ENCODE assay signal across 1 cellular context in genomic region chr12:56878010-56878339, GRCh38.
TF ChIP-seq lines count a peak whose summit lies in the region.

No MANE protein-coding gene starts in this region.

TF ChIP-seq in K562, 482 proteins besides CTCF, POLR2A, EP300 and RAD21 (continued from another document):
- TF ChIP-seq ZNF511 (CRISPR knock-in tag; IDR thresholded peaks at IDR 0.05) (no peak), ARID1B (IDR thresholded peaks at IDR 0.05) (peak; percentile 88), NCOA6 (IDR thresholded peaks at IDR 0.05) (no peak), CHD2 (IDR thresholded peaks at IDR 0.05; ENCODE audit: low read depth, low read length) (no peak), ILF3 (IDR thresholded peaks at IDR 0.05; ENCODE audit: borderline replicate concordance) (peak; percentile 33; the same call in 1 of the 2 replicates), SIRT6 (IDR thresholded peaks at IDR 0.05; ENCODE audit: low read depth, low read length) (no peak), ETV6 (IDR thresholded peaks at IDR 0.05; ENCODE audit: borderline replicate concordance in 1 of 2, low read depth in 2 of 2, low read length in 1 of 2) (no peak), ETV6 (CRISPR knock-in tag; IDR thresholded peaks at IDR 0.05; ENCODE audit: borderline replicate concordance) (no peak), ETS1 (conservative IDR thresholded peaks at IDR 0.05; ENCODE audit: control insufficient read depth, low read depth, low read length) (0 out of 2 replicates have a peak, but pooled peaks have one; percentile 24), IFI16 (CRISPR knock-in tag; IDR thresholded peaks at IDR 0.05) (no peak)
- TF ChIP-seq, protein P1, sequence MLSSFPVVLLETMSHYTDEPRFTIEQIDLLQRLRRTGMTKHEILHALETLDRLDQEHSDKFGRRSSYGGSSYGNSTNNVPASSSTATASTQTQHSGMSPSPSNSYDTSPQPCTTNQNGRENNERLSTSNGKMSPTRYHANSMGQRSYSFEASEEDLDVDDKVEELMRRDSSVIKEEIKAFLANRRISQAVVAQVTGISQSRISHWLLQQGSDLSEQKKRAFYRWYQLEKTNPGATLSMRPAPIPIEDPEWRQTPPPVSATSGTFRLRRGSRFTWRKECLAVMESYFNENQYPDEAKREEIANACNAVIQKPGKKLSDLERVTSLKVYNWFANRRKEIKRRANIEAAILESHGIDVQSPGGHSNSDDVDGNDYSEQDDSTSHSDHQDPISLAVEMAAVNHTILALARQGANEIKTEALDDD (IDR thresholded peaks at IDR 0.05): peak; percentile 75
- TF ChIP-seq, protein P2, sequence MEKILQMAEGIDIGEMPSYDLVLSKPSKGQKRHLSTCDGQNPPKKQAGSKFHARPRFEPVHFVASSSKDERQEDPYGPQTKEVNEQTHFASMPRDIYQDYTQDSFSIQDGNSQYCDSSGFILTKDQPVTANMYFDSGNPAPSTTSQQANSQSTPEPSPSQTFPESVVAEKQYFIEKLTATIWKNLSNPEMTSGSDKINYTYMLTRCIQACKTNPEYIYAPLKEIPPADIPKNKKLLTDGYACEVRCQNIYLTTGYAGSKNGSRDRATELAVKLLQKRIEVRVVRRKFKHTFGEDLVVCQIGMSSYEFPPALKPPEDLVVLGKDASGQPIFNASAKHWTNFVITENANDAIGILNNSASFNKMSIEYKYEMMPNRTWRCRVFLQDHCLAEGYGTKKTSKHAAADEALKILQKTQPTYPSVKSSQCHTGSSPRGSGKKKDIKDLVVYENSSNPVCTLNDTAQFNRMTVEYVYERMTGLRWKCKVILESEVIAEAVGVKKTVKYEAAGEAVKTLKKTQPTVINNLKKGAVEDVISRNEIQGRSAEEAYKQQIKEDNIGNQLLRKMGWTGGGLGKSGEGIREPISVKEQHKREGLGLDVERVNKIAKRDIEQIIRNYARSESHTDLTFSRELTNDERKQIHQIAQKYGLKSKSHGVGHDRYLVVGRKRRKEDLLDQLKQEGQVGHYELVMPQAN (IDR thresholded peaks at IDR 0.05; ENCODE audit: borderline replicate concordance): no peak
